In genomic region chr3:131917006-131917405, GRCh38 we compare ENCODE assay signal across 1 cellular context.
TF ChIP-seq lines count a peak whose summit lies in the region.

No MANE protein-coding gene starts in this region.

TF ChIP-seq in H1, 55 proteins besides CTCF, POLR2A, EP300 and RAD21:
- TF ChIP-seq RXRA (IDR thresholded peaks at IDR 0.05; ENCODE audit: insufficient read depth, low read depth, low read length), result no peak
- no peak for TF ChIP-seq CTBP2 (IDR thresholded peaks at IDR 0.05; ENCODE audit: borderline replicate concordance, insufficient read depth, insufficient read length, low read length)
- no peak for TF ChIP-seq MAX (IDR thresholded peaks at IDR 0.05)
- TF ChIP-seq CREB1 (IDR thresholded peaks at IDR 0.05), result no peak
- TF ChIP-seq BCL11A (IDR thresholded peaks at IDR 0.05; ENCODE audit: low read depth in 2 of 2, low read length in 2 of 2), result no peak
- TF ChIP-seq CHD2 (IDR thresholded peaks at IDR 0.05; ENCODE audit: low read length), result no peak
- TF ChIP-seq NRF1 (IDR thresholded peaks at IDR 0.05; ENCODE audit: low read depth, low read length), result no peak
- no peak for TF ChIP-seq CEBPB (IDR thresholded peaks at IDR 0.05; ENCODE audit: low read depth, low read length)
- no peak for TF ChIP-seq YY1 (IDR thresholded peaks at IDR 0.05; ENCODE audit: low read depth, low read length)
- TF ChIP-seq ATF3 (IDR thresholded peaks at IDR 0.05; ENCODE audit: insufficient read depth, low read depth, low read length), result no peak
